In the genomic region with DNA sequence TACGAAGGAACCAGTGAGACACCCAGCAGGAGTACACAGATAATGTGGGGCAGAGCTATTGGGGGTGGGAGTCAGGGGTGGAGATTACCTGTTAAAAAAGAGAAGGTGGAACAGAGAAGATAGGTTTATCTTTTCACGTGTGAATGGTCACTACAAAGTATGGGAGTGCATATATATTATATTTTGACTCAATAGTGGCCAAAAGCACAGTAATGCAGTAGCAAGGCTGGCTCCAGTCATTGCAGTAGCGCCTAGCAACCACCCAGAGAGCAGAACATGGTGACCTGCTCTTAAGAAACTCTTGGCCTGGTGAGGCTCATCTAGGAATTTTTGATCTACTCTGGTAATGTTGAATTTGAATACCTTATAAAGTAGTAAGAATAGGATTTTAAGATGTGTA, we compare ENCODE assay signal across 7 cellular contexts. TPM values are rescaled to one million over a fixed set of nuclear protein-coding genes. Genes with fewer than 3 reads are reported as not detected.
DNase-seq lines count a peak whose midpoint lies in the region; ATAC-seq and TF ChIP-seq lines count a peak whose summit lies in the region.

No MANE protein-coding gene starts in this region.

- 15 to 20% methylated on average over 3 of the region's 3 CpGs for WGBS in ectodermal cell, 2 experiments

- H3K4me3 Mint-ChIP-seq in GM23338 = peak overlapping the region; percentile 94
- peak overlapping the region; percentile 94 for H3K4me3 Mint-ChIP-seq in neural progenitor cell

- peaks cover 7% of the 10 kb centered on the region; the same call in 1 of the 2 replicates for H3K36me3 ChIP-seq in GM23338 (ENCODE audit: insufficient read depth)
- H3K36me3 ChIP-seq in ectodermal cell (ENCODE audit: control insufficient read depth, insufficient read depth, low read length) = peaks cover 4% of the 10 kb centered on the region
- peaks cover 13% of the 10 kb centered on the region for H3K36me3 ChIP-seq in neural progenitor cell

- H4K20me1 ChIP-seq in GM23338 (replicated peaks; ENCODE audit: insufficient read depth) = no peaks in the 10 kb centered on the region
- H4K20me1 ChIP-seq in neural progenitor cell (ENCODE audit: low read depth) = no peaks in the 10 kb centered on the region

- H3K79me2 ChIP-seq in GM23338 (replicated peaks; ENCODE audit: insufficient read depth) (peaks cover 25% of the 10 kb centered on the region), neural progenitor cell (ENCODE audit: low read depth) (peaks cover 30% of the 10 kb centered on the region)

- no peaks in the 10 kb centered on the region for H3K9me2 ChIP-seq in GM23338 (ENCODE audit: insufficient read depth)

- H3K4me2 ChIP-seq in GM23338 (peak overlapping the region; percentile 77), neural progenitor cell (peak overlapping the region; percentile 92)

- peak overlapping the region; percentile 87 for H3K4me3 ChIP-seq in GM23338
- H3K4me3 ChIP-seq in ectodermal cell (ENCODE audit: insufficient read depth, low read depth, low read length) = peak overlapping the region; percentile 72
- H3K4me3 ChIP-seq in neural progenitor cell = peak overlapping the region; percentile 66

- H3K9me3 Mint-ChIP-seq in GM23338 = no peaks in the 10 kb centered on the region
- no peaks in the 10 kb centered on the region for H3K9me3 Mint-ChIP-seq in neural progenitor cell

- H2AFZ ChIP-seq in GM23338 = no peak overlapping the region
- H2AFZ ChIP-seq in neural progenitor cell (replicated peaks) = peak overlapping the region; percentile 42

- H3K36me3 Mint-ChIP-seq in GM23338 (ENCODE audit: low read depth) (peaks cover 21% of the 10 kb centered on the region), neural progenitor cell (peaks cover 16% of the 10 kb centered on the region)

- H3K27ac Mint-ChIP-seq in GM23338 (peak overlapping the region; percentile 98), neural progenitor cell (peak overlapping the region; percentile 92)

- H3K4me1 ChIP-seq in GM23338 (ENCODE audit: insufficient read depth) (peaks cover 11% of the 10 kb centered on the region), ectodermal cell (ENCODE audit: control insufficient read depth, insufficient read depth, low read length) (peaks cover 10% of the 10 kb centered on the region), neural progenitor cell (peaks cover 10% of the 10 kb centered on the region)

- H3K4me1 Mint-ChIP-seq in GM23338 (peaks cover 20% of the 10 kb centered on the region), neural progenitor cell (peaks cover 24% of the 10 kb centered on the region)

- ATAC-seq in GM23338 = peak; percentile 7; the same call in 2 of the 3 replicates
- no peak for ATAC-seq in GM19455 (IDR thresholded peaks at IDR 0.05; ENCODE audit: unreplicated experiment)
- no peak for ATAC-seq in GM19395 (IDR thresholded peaks at IDR 0.05; ENCODE audit: unreplicated experiment)
- ATAC-seq in HG03378 (IDR thresholded peaks at IDR 0.05; ENCODE audit: unreplicated experiment) = no peak

- peaks cover 2% of the 10 kb centered on the region for H3K27me3 Mint-ChIP-seq in GM23338 (ENCODE audit: insufficient read depth, low read depth, poor library complexity)
- H3K27me3 Mint-ChIP-seq in neural progenitor cell (ENCODE audit: insufficient read depth, low read depth) = no peaks in the 10 kb centered on the region

- DNase-seq in GM23338 (ENCODE audit: low spot score) = peak; percentile 8
- DNase-seq in NCI-H69 (lab: John Stamatoyannopoulos, UW) = peak; percentile 81
- peak; percentile 13 for DNase-seq in neural progenitor cell (ENCODE audit: low spot score)

- no peak overlapping the region for H3K9ac ChIP-seq in neural progenitor cell

- TF ChIP-seq CTCF in GM23338 (conservative IDR thresholded peaks at IDR 0.05; ENCODE audit: low read depth in 2 of 2) (no peak), neural progenitor cell (IDR thresholded peaks at IDR 0.05) (no peak)

- peak overlapping the region; percentile 98 for H3K27ac ChIP-seq in GM23338 (ENCODE audit: low read depth)
- no peak overlapping the region for H3K27ac ChIP-seq in ectodermal cell (ENCODE audit: insufficient read depth, low read depth, low read length, poor library complexity, severe bottlenecking)
- no peak overlapping the region for H3K27ac ChIP-seq in neural progenitor cell

- H3K27me3 ChIP-seq in GM23338 (ENCODE audit: insufficient read depth) (no peaks in the 10 kb centered on the region), ectodermal cell (ENCODE audit: control insufficient read depth, insufficient read depth, low read length, poor library complexity, severe bottlenecking) (no peaks in the 10 kb centered on the region), neural progenitor cell (peaks cover 14% of the 10 kb centered on the region)

- no peaks in the 10 kb centered on the region for H3K9me3 ChIP-seq in ectodermal cell (ENCODE audit: control insufficient read depth, low read length)
- H3K9me3 ChIP-seq in neural progenitor cell (ENCODE audit: low read depth) = no peaks in the 10 kb centered on the region

- H3F3A ChIP-seq in GM23338 (replicated peaks; ENCODE audit: low read depth) (0 out of 2 replicates have a peak, but pooled peaks cover 8% of the 10 kb centered on the region), neural progenitor cell (ENCODE audit: low read depth) (peaks cover 13% of the 10 kb centered on the region)

RNA-seq across cellular contexts. Expression of a gene that starts 1.0 kb away (rescaled TPM):
- 42.1 and 46.6 TPM in 2 replicates for total RNA-seq in GM23338 (2014; rRNA removed; shearing (Covaris generic))
- 43.8 and 47.6 TPM in 2 replicates for polyA plus RNA-seq in GM23338 (2016; fragmentation: Nextera tagmentation; extraction: Ambion mirVana)
- polyA plus RNA-seq in ectodermal cell (2013, experiment 1 of 4) = 40.9 TPM
- polyA plus RNA-seq in ectodermal cell (2013, experiment 2 of 4) = 46.1 TPM
- 34.1 TPM for polyA plus RNA-seq in ectodermal cell (2013, experiment 3 of 4)
- 32.5 TPM for polyA plus RNA-seq in ectodermal cell (2013, experiment 4 of 4)
- total RNA-seq in neural progenitor cell (ENCODE audit: low replicate concordance) = 41.6 and 66.5 TPM in 2 replicates

RNA-seq across cellular contexts. Expression of a gene that starts 29.9 kb away (rescaled TPM):
- total RNA-seq in GM23338 (2014; rRNA removed; shearing (Covaris generic)) = 64.8 and 71.4 TPM in 2 replicates
- 55.6 and 67.5 TPM in 2 replicates for polyA plus RNA-seq in GM23338 (2016; fragmentation: Nextera tagmentation; extraction: Ambion mirVana)
- 54.4 TPM for polyA plus RNA-seq in ectodermal cell (2013, experiment 1 of 4)
- 51.6 TPM for polyA plus RNA-seq in ectodermal cell (2013, experiment 2 of 4)
- polyA plus RNA-seq in ectodermal cell (2013, experiment 3 of 4) = 43.1 TPM
- polyA plus RNA-seq in ectodermal cell (2013, experiment 4 of 4) = 44.7 TPM
- total RNA-seq in neural progenitor cell (ENCODE audit: low replicate concordance) = 54.2 and 75.0 TPM in 2 replicates

RNA-seq across cellular contexts. Expression of a gene that starts 33.0 kb away (rescaled TPM):
- 0.17 TPM in 1 of 2 replicates, not detected in the other for total RNA-seq in GM23338 (2014; rRNA removed; shearing (Covaris generic))
- 0.07 TPM in 1 of 2 replicates, not detected in the other for polyA plus RNA-seq in GM23338 (2016; fragmentation: Nextera tagmentation; extraction: Ambion mirVana)
- not detected for polyA plus RNA-seq in ectodermal cell (2013, experiment 1 of 4)
- 0.07 TPM for polyA plus RNA-seq in ectodermal cell (2013, experiment 2 of 4)
- polyA plus RNA-seq in ectodermal cell (2013, experiment 3 of 4) = not detected
- polyA plus RNA-seq in ectodermal cell (2013, experiment 4 of 4) = not detected
- 0.13 TPM in 1 of 2 replicates, not detected in the other for total RNA-seq in neural progenitor cell (ENCODE audit: low replicate concordance)

Comparison
In these comparisons a context has a peak if more than half of its experiments do, and no peak if none do; other contexts are left out.
1. DNase-seq: peak in every context shown above with its lines; median percentile 81 in NCI-H69; 13 in neural progenitor cell; 8 in GM23338.